18 cellular contexts compared by ENCODE assay signal in genomic region chr7:78333530-78333929, GRCh38.
"Had no signal": no experiment of that assay in that cellular context is flagged by ENCODE, and none has a peak within 500 bp of the region (broad histone marks: within the 10 kb centered on the region; RNA-seq: fewer than 3 reads in every experiment).

No MANE protein-coding gene starts in this region.

- H3K27ac ChIP-seq: colonic mucosa, esophagus squamous epithelium, hepatocyte, parathyroid adenoma, psoas muscle, right lobe of liver, tibial nerve had no signal

- H3K4me2 ChIP-seq: hepatocyte had no signal

- FAIRE-seq: urothelium cell line had no signal

- H3K9me3 ChIP-seq: colonic mucosa, esophagus squamous epithelium, mucosa of descending colon, psoas muscle, right lobe of liver, tibial nerve had no signal

- DNase-seq: colonic mucosa; dermis blood vessel endothelial cell; esophagus squamous epithelium; foreskin fibroblast; head of caudate nucleus; mucosa of descending colon; natural killer cell; psoas muscle; retina; right lobe of liver; stimulated activated CD4-positive, alpha-beta T cell treated with anti-CD3 and anti-CD28 coated beads, Interleukin-4, amount 100 ng/mL, for 1 hour; stimulated activated CD8-positive, alpha-beta memory T cell treated with anti-CD3 and anti-CD28 coated beads, Interleukin-4, amount 100 ng/mL, for 48 hours had no signal

- H3K4me3 ChIP-seq: colonic mucosa, esophagus squamous epithelium, hepatocyte, mucosa of descending colon, psoas muscle, right lobe of liver, tibial nerve had no signal

- H2AFZ ChIP-seq: hepatocyte, parathyroid adenoma had no signal

- H3K36me3 Mint-ChIP-seq: natural killer cell; stimulated activated effector memory CD8-positive, alpha-beta T cell treated with anti-CD3 and anti-CD28 coated beads, Interleukin-12 subunit alpha, Interleukin-12 subunit beta, amount 100 ng/mL, for 72 hours had no signal

- H3K4me1 Mint-ChIP-seq: natural killer cell; stimulated activated effector memory CD8-positive, alpha-beta T cell treated with anti-CD3 and anti-CD28 coated beads, Interleukin-12 subunit alpha, Interleukin-12 subunit beta, amount 100 ng/mL, for 72 hours had no signal

- H3K27ac Mint-ChIP-seq: natural killer cell; stimulated activated effector memory CD8-positive, alpha-beta T cell treated with anti-CD3 and anti-CD28 coated beads, Interleukin-12 subunit alpha, Interleukin-12 subunit beta, amount 100 ng/mL, for 72 hours; stimulated activated naive CD8-positive, alpha-beta T cell treated with anti-CD3 and anti-CD28 coated beads, Interleukin-15, Interleukin-2, amounts not matched to agents 100 ng/mL and 50 ng/mL, for 24 hours had no signal

- H3K27me3 Mint-ChIP-seq: stimulated activated naive CD8-positive, alpha-beta T cell treated with anti-CD3 and anti-CD28 coated beads, Interleukin-15, Interleukin-2, amounts not matched to agents 100 ng/mL and 50 ng/mL, for 24 hours had no signal

- H3K36me3 ChIP-seq: colonic mucosa, esophagus squamous epithelium, right lobe of liver, tibial nerve had no signal

- ATAC-seq: mucosa of descending colon; natural killer cell; psoas muscle; stimulated activated effector memory CD8-positive, alpha-beta T cell treated with anti-CD3 and anti-CD28 coated beads, Interleukin-12 subunit alpha, Interleukin-12 subunit beta, amount 100 ng/mL, for 72 hours had no signal

- H3K9me3 Mint-ChIP-seq: stimulated activated effector memory CD8-positive, alpha-beta T cell treated with anti-CD3 and anti-CD28 coated beads, Interleukin-12 subunit alpha, Interleukin-12 subunit beta, amount 100 ng/mL, for 72 hours; stimulated activated naive CD8-positive, alpha-beta T cell treated with anti-CD3 and anti-CD28 coated beads, Interleukin-15, Interleukin-2, amounts not matched to agents 100 ng/mL and 50 ng/mL, for 24 hours had no signal

- H3K9ac ChIP-seq: parathyroid adenoma had no signal

- H3K4me1 ChIP-seq: colonic mucosa, parathyroid adenoma, tibial nerve had no signal

- H3K4me3 Mint-ChIP-seq: natural killer cell; stimulated activated effector memory CD8-positive, alpha-beta T cell treated with anti-CD3 and anti-CD28 coated beads, Interleukin-12 subunit alpha, Interleukin-12 subunit beta, amount 100 ng/mL, for 72 hours; stimulated activated naive CD8-positive, alpha-beta T cell treated with anti-CD3 and anti-CD28 coated beads, Interleukin-15, Interleukin-2, amounts not matched to agents 100 ng/mL and 50 ng/mL, for 24 hours had no signal

- H3K79me2 ChIP-seq: hepatocyte, parathyroid adenoma had no signal

- H3K27me3 ChIP-seq: colonic mucosa, esophagus squamous epithelium, hepatocyte, right lobe of liver, tibial nerve had no signal
